ENCODE assay signal across 8 cellular contexts in genomic region chr3:13896473-13897154, GRCh38. TPM values are rescaled to one million over a fixed set of nuclear protein-coding genes. Genes with fewer than 3 reads are reported as not detected.
DNase-seq lines count a peak whose midpoint lies in the region; ATAC-seq and TF ChIP-seq lines count a peak whose summit lies in the region.

No MANE protein-coding gene starts in this region.

- DNase-seq in NCI-H2081 (lab: John Stamatoyannopoulos, UW), result peak; percentile 17 to 55
- DNase-seq in NCI-H2081 treated with DMSO at 0.1 percent for 48 hours (lab: John Stamatoyannopoulos, UW), result no peak
- DNase-seq in Peyer's patch, result peak in 2 of 3 donors; percentile 44 to 79
- DNase-seq in activated naive CD8-positive, alpha-beta T cell treated with anti-CD3 and anti-CD28 coated beads, Interleukin-2, amount 10 ng/mL, durations not matched to agents 7 days and 5 days, result peak; percentile 43
- no peak for DNase-seq in left ventricle myocardium inferior

- H3K4me1 ChIP-seq in HUES64 (ENCODE audit: insufficient read depth, low read length) (0 out of 2 replicates have a peak, but pooled peaks cover 5% of the 10 kb centered on the region), Peyer's patch (peaks cover 0 to 18% (median 5%) of the 10 kb centered on the region in 4 donors), left ventricle myocardium inferior (peaks cover 21% of the 10 kb centered on the region), rectal smooth muscle tissue (ENCODE audit: control insufficient read depth, insufficient read depth, low read length) (no peaks in the 10 kb centered on the region)

- peak overlapping the region; percentile 68 for H3K27ac Mint-ChIP-seq in activated naive CD8-positive, alpha-beta T cell treated with anti-CD3 and anti-CD28 coated beads, Interleukin-2, amount 10 ng/mL, durations not matched to agents 7 days and 5 days

- H3K9ac ChIP-seq in HUES64 (ENCODE audit: low read depth, low read length), result no peak overlapping the region
- H3K9ac ChIP-seq in rectal smooth muscle tissue (ENCODE audit: low read length), result no peak overlapping the region

- peaks cover 2% of the 10 kb centered on the region for H3K36me3 Mint-ChIP-seq in activated naive CD8-positive, alpha-beta T cell treated with anti-CD3 and anti-CD28 coated beads, Interleukin-2, amount 10 ng/mL, durations not matched to agents 7 days and 5 days

- H3K9me3 ChIP-seq in HUES64 (ENCODE audit: insufficient read depth, low read depth, low read length) (peaks cover 23% of the 10 kb centered on the region; the same call in 1 of the 2 replicates), Peyer's patch (peaks cover 0 to 18% (median 4%) of the 10 kb centered on the region in 4 donors), left ventricle myocardium inferior (replicated peaks) (peaks cover 30% of the 10 kb centered on the region)

- TF ChIP-seq POLR2A in Peyer's patch (IDR thresholded peaks at IDR 0.05), result no peak

- POLR2A ChIA-PET in activated naive CD8-positive, alpha-beta T cell treated with anti-CD3 and anti-CD28 coated beads, Interleukin-2, amount 10 ng/mL, durations not matched to agents 7 days and 5 days (lab: Charles Lee), result interaction anchor here (0.6 to 1.4 kb wide), 4 partner anchors 228 to 513 kb away, joined by 3 to 6 read pairs (median 4); partner anchors contain the start of genes CHCHD4, LSM3, TMEM43 and XPC

- H3K36me3 ChIP-seq in HUES64 (ENCODE audit: insufficient read depth, low read length) (no peaks in the 10 kb centered on the region), Peyer's patch (no peaks in the 10 kb centered on the region), left ventricle myocardium inferior (peaks cover 14% of the 10 kb centered on the region), rectal smooth muscle tissue (ENCODE audit: control insufficient read depth, insufficient read depth, low read length) (no peaks in the 10 kb centered on the region)

- H3K9me3 Mint-ChIP-seq in activated naive CD8-positive, alpha-beta T cell treated with anti-CD3 and anti-CD28 coated beads, Interleukin-2, amount 10 ng/mL, durations not matched to agents 7 days and 5 days, result peaks cover 16% of the 10 kb centered on the region

- intact Hi-C loops in left ventricle myocardium inferior (cut with micrococcal nuclease), result no loop called here

- peaks cover 4% of the 10 kb centered on the region for H3K27me3 Mint-ChIP-seq in activated naive CD8-positive, alpha-beta T cell treated with anti-CD3 and anti-CD28 coated beads, Interleukin-2, amount 10 ng/mL, durations not matched to agents 7 days and 5 days

- ATAC-seq in activated naive CD8-positive, alpha-beta T cell treated with anti-CD3 and anti-CD28 coated beads, Interleukin-2, amount 10 ng/mL, durations not matched to agents 7 days and 5 days (ENCODE audit: low read depth), result no peak
- ATAC-seq in HG03095 (IDR thresholded peaks at IDR 0.05; ENCODE audit: unreplicated experiment), result no peak

- H3K4me3 Mint-ChIP-seq in activated naive CD8-positive, alpha-beta T cell treated with anti-CD3 and anti-CD28 coated beads, Interleukin-2, amount 10 ng/mL, durations not matched to agents 7 days and 5 days, result peak overlapping the region; percentile 90

- H3K27ac ChIP-seq in HUES64 (ENCODE audit: low read depth, low read length) (no peak overlapping the region), Peyer's patch (no peak overlapping the region), left ventricle myocardium inferior (replicated peaks) (no peak overlapping the region), rectal smooth muscle tissue (ENCODE audit: low read depth, low read length) (no peak overlapping the region)

- peak in 5 of 6 experiments; percentile 20 to 88 (median 82) for TF ChIP-seq CTCF in Peyer's patch (IDR thresholded peaks at IDR 0.05)
- TF ChIP-seq CTCF in left ventricle myocardium inferior (IDR thresholded peaks at IDR 0.05; ENCODE audit: borderline replicate concordance), result peak; percentile 80

- peaks cover 7% of the 10 kb centered on the region for H3K4me1 Mint-ChIP-seq in activated naive CD8-positive, alpha-beta T cell treated with anti-CD3 and anti-CD28 coated beads, Interleukin-2, amount 10 ng/mL, durations not matched to agents 7 days and 5 days

- H3K4me3 ChIP-seq in HUES64 (ENCODE audit: low read length) (peak overlapping the region; percentile 77), Peyer's patch (peak overlapping the region in 3 of 4 donors; percentile 50 to 74 (median 56)), left ventricle myocardium inferior (peak overlapping the region; percentile 75), rectal smooth muscle tissue (ENCODE audit: low read length) (peak overlapping the region; percentile 80)

- 32% methylated on average over 11 of the region's 12 CpGs for WGBS in HUES64

- peaks cover 29% of the 10 kb centered on the region for H3K27me3 ChIP-seq in HUES64 (ENCODE audit: insufficient read depth, low read length)
- no peaks in the 10 kb centered on the region for H3K27me3 ChIP-seq in Peyer's patch
- no peaks in the 10 kb centered on the region for H3K27me3 ChIP-seq in left ventricle myocardium inferior (ENCODE audit: low read depth)
- no peaks in the 10 kb centered on the region for H3K27me3 ChIP-seq in rectal smooth muscle tissue (ENCODE audit: control insufficient read depth, insufficient read depth, low read length)

RNA-seq across cellular contexts. Expression of gene WNT7A, which starts 16.7 kb away (rescaled TPM):
- 0.10 TPM for polyA plus RNA-seq in HUES64 (2013, experiment 1 of 2)
- polyA plus RNA-seq in HUES64 (2013, experiment 2 of 2), result 1.2 TPM
- not detected for total RNA-seq in Peyer's patch
- 1 to 10 TPM; 1.5 TPM for total RNA-seq in activated naive CD8-positive, alpha-beta T cell treated with anti-CD3 and anti-CD28 coated beads, Interleukin-2, amount 10 ng/mL, durations not matched to agents 7 days and 5 days
- total RNA-seq in left ventricle myocardium inferior, result not detected

Comparison
In these comparisons a context has a peak if more than half of its experiments do, and no peak if none do; other contexts are left out.
1. DNase-seq: peak in NCI-H2081 (2 of 2), Peyer's patch (2 of 3) and activated naive CD8-positive, alpha-beta T cell treated with anti-CD3 and anti-CD28 coated beads, Interleukin-2, amount 10 ng/mL, durations not matched to agents 7 days and 5 days (single experiment); none in NCI-H2081 treated with DMSO at 0.1 percent for 48 hours (single experiment) and left ventricle myocardium inferior (single experiment).
2. Peak in every context shown above with its lines, with median percentiles within 50 percentile points of each other: H3K4me3 ChIP-seq.